Comparison of ENCODE assay signal across 9 cellular contexts in genomic region chr12:6180300-6181051, GRCh38. TPM values are rescaled to one million over a fixed set of nuclear protein-coding genes. Genes with fewer than 3 reads are reported as not detected.
DNase-seq lines count a peak whose midpoint lies in the region; ATAC-seq, FAIRE-seq and TF ChIP-seq lines count a peak whose summit lies in the region.
"Had no signal": no experiment of that assay in that cellular context is flagged by ENCODE, and none has a peak within 500 bp of the region (broad histone marks: within the 10 kb centered on the region; RNA-seq: fewer than 3 reads in every experiment).

No MANE protein-coding gene starts in this region.

- H3K4me2 ChIP-seq in MM.1S (ENCODE audit: low read depth, low read length) = no peak overlapping the region

- H3K4me1 Mint-ChIP-seq in type B pancreatic cell (ENCODE audit: unreplicated experiment) = peaks cover 15% of the 10 kb centered on the region

- H3K9me3 ChIP-seq in lung (ENCODE audit: control insufficient read depth in 2 of 2, insufficient read depth in 1 of 2, low read length in 1 of 2) (no peaks in the 10 kb centered on the region), MM.1S (replicated peaks; ENCODE audit: insufficient read depth, low read length) (no peaks in the 10 kb centered on the region)

- H3K9me3 Mint-ChIP-seq in type B pancreatic cell = no peaks in the 10 kb centered on the region

- H3K4me3 ChIP-seq in dorsolateral prefrontal cortex (no peak overlapping the region), lung (no peak overlapping the region), MM.1S (ENCODE audit: low read length) (no peak overlapping the region)

- H3K36me3 ChIP-seq in lung (ENCODE audit: control insufficient read depth in 2 of 2, insufficient read depth in 2 of 2, low read length in 2 of 2) (no peaks in the 10 kb centered on the region), MM.1S (replicated peaks; ENCODE audit: insufficient read depth, low read length) (no peaks in the 10 kb centered on the region)

- no peaks in the 10 kb centered on the region for H3K79me2 ChIP-seq in MM.1S (ENCODE audit: low read length)

- H3K27ac ChIP-seq in dorsolateral prefrontal cortex (peak overlapping the region in 48 of 59 donors; percentile 7 to 73 (median 42)), lung (ENCODE audit: low read depth in 1 of 2, low read length in 1 of 2) (peak overlapping the region in 1 of 2 donors; percentile 84), MM.1S (ENCODE audit: low read length) (no peak overlapping the region)

- no peaks in the 10 kb centered on the region for H3K9me2 ChIP-seq in MM.1S (replicated peaks; ENCODE audit: insufficient read depth, low read length)

- H3K36me3 Mint-ChIP-seq in type B pancreatic cell = peaks cover under 1% of the 10 kb centered on the region

- WGBS in lung, 2 donors = 53 to 63% methylated on average over 20 to 21 of the region's 21 CpGs

- intact Hi-C loops in dorsolateral prefrontal cortex (cut with DNase I) = no loop called here

- H3K27ac Mint-ChIP-seq in type B pancreatic cell = peak overlapping the region; percentile 26

- FAIRE-seq in GM19239 (lab: Jason Lieb, UNC) = no peak

- peaks cover 4% of the 10 kb centered on the region for H3K27me3 Mint-ChIP-seq in type B pancreatic cell

- no peak overlapping the region for H3K9ac ChIP-seq in MM.1S (ENCODE audit: low read length)

- TF ChIP-seq CTCF in dorsolateral prefrontal cortex (IDR thresholded peaks at IDR 0.05 in 54 of 56, conservative IDR thresholded peaks at IDR 0.05 in 2 of 56; ENCODE audit: low read depth in 1 of 56, partially characterized antibody in 56 of 56) = no peak
- no peak for TF ChIP-seq CTCF in lung (IDR thresholded peaks at IDR 0.05; ENCODE audit: control extremely low read depth, extremely low read depth)
- no peak for TF ChIP-seq CTCF in type B pancreatic cell (conservative IDR thresholded peaks at IDR 0.05)
- TF ChIP-seq CTCF in MM.1S (IDR thresholded peaks at IDR 0.05; ENCODE audit: low read length) = no peak

- H3K27me3 ChIP-seq in dorsolateral prefrontal cortex (no peaks in the 10 kb centered on the region), lung (ENCODE audit: control insufficient read depth, insufficient read depth) (no peaks in the 10 kb centered on the region), MM.1S (replicated peaks; ENCODE audit: insufficient read depth, low read length) (no peaks in the 10 kb centered on the region)

- H2AFZ ChIP-seq in MM.1S (ENCODE audit: low read length) = no peak overlapping the region

- ATAC-seq in lung (ENCODE audit: insufficient read depth, low FRiP score) = peak; percentile 32

- no peaks in the 10 kb centered on the region for H3F3A ChIP-seq in MM.1S (ENCODE audit: insufficient read depth, low read length)

- DNase-seq in NCI-H446 (lab: John Stamatoyannopoulos, UW) = peak; percentile 54 to 82
- DNase-seq in dorsolateral prefrontal cortex = peak in 1 of 10 donors; percentile 43
- DNase-seq in lung (ENCODE audit: low spot score) = peak; percentile 63
- no peak for DNase-seq in type B pancreatic cell (ENCODE audit: extremely low spot score, unreplicated experiment)
- DNase-seq in GM19239 (ENCODE audit: insufficient read length, low spot score) = no peak
- DNase-seq in COLO668 (lab: John Stamatoyannopoulos, UW; ENCODE audit: unreplicated experiment) = no peak
- DNase-seq in MM.1S = no peak
- DNase-seq in NCI-H748 (lab: John Stamatoyannopoulos, UW; ENCODE audit: unreplicated experiment) = no peak
- DNase-seq: hypothalamus had no signal

- peaks cover 0 to 34% of the 10 kb centered on the region in 2 donors for H3K4me1 ChIP-seq in lung (ENCODE audit: control insufficient read depth in 2 of 2, insufficient read depth in 2 of 2, low read length in 2 of 2)
- peaks cover 7% of the 10 kb centered on the region; the same call in 1 of the 2 replicates for H3K4me1 ChIP-seq in MM.1S (ENCODE audit: low read length)

- H4K20me1 ChIP-seq in MM.1S (ENCODE audit: insufficient read depth, low read length) = no peaks in the 10 kb centered on the region

- H3K4me3 Mint-ChIP-seq in type B pancreatic cell = no peak overlapping the region

RNA-seq across cellular contexts. Expression of gene CD9, which starts 19.7 kb away (rescaled TPM):
- total RNA-seq in dorsolateral prefrontal cortex (100 to 1,000 TPM in 60 of 120 experiments, 10 to 100 TPM in 60; 29.3 to 364 (median 99.0) TPM), lung (100 to 1,000 TPM; 240 to 406 TPM), type B pancreatic cell (ENCODE audit: low replicate concordance) (120 and 807 TPM in 2 replicates)
- 100 to 1,000 TPM; 352 to 425 TPM for polyA plus RNA-seq in lung

RNA-seq across cellular contexts. Expression of gene VWF, which starts 56.0 kb away (rescaled TPM):
- 100 to 1,000 TPM in 52 of 120 experiments, 10 to 100 TPM in 68; 40.1 to 267 (median 91.6) TPM for total RNA-seq in dorsolateral prefrontal cortex
- total RNA-seq in lung = 100 to 1,000 TPM; 272 to 285 TPM
- 100 to 1,000 TPM in 1 of 2 donors, 10 to 100 TPM in 1; 65.6 to 226 TPM for polyA plus RNA-seq in lung
- total RNA-seq in type B pancreatic cell (ENCODE audit: low replicate concordance) = 0.70 and 1.3 TPM in 2 replicates

Comparison
In these comparisons a context has a peak if more than half of its experiments do, and no peak if none do; other contexts are left out.
1. DNase-seq: peak in NCI-H446 (2 of 2) and lung (single experiment); none in type B pancreatic cell (single experiment), GM19239 (single experiment), COLO668 (single experiment), MM.1S (single experiment) and NCI-H748 (single experiment).
2. RNA of gene VWF, which starts 56.0 kb away (total RNA-seq): 272 to 285 TPM in lung and 40.1 to 267 TPM in dorsolateral prefrontal cortex; 0.70 to 1.3 TPM in type B pancreatic cell; every median in the first group is over 10 times any median in the second.